18 cellular contexts compared by ENCODE assay signal in the genomic region with DNA sequence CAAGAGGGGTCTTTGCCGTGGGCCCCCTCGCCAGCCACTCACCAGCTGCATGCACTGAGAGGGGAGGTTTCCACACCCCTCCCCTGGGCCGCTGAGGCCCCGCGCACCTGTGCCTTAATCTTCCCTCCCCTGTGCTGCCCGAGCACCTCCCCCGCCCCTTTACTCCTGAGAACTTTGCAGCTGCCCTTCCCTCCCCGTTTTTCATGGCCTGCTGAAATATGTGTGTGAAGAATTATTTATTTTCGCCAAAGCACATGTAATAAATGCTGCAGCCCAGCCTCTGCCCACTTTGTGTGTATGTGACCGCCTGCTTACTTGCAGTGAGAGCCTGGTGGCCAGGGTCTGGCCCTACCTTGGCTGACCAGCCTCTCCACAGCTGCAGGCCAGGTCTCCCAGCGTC. TPM values are rescaled to one million over a fixed set of nuclear protein-coding genes. Genes with fewer than 3 reads are reported as not detected.
DNase-seq lines count a peak whose midpoint lies in the region; ATAC-seq, FAIRE-seq and TF ChIP-seq lines count a peak whose summit lies in the region.
"Had no signal": no experiment of that assay in that cellular context is flagged by ENCODE, and none has a peak within 500 bp of the region (broad histone marks: within the 10 kb centered on the region; RNA-seq: fewer than 3 reads in every experiment).

No MANE protein-coding gene starts in this region.

- H3K27ac ChIP-seq in A549 = peak overlapping the region in 1 of 2 experiments; percentile 88; a peak in 2 of 6 replicates
- H3K27ac ChIP-seq in lower lobe of right lung = peak overlapping the region; percentile 86
- H3K27ac ChIP-seq: esophagus muscularis mucosa, testis had no signal

- H3K9me3 ChIP-seq in A549 (no peaks in the 10 kb centered on the region), Caco-2 (no peaks in the 10 kb centered on the region), lower lobe of right lung (no peaks in the 10 kb centered on the region)
- H3K9me3 ChIP-seq: esophagus muscularis mucosa, left lung, testis had no signal

- CTCF ChIA-PET in A549 (lab: Yijun Ruan, JAX) (interaction anchor here (0.7 to 1.5 kb wide), 3 partner anchors 9 to 19 kb away, joined by 3 to 6 read pairs (median 4); no protein-coding TSS in a partner anchor), Caco-2 (lab: Charles Lee) (no interaction called here)

- no peak for DNase-seq in A549 (ENCODE audit: low read depth in 1 of 2, low spot score in 1 of 2)
- no peak for DNase-seq in Caco-2
- peak; percentile 61 for DNase-seq in NCI-H69 (lab: John Stamatoyannopoulos, UW)
- no peak for DNase-seq in lower lobe of right lung
- DNase-seq in globus pallidus (ENCODE audit: low spot score) = no peak
- DNase-seq in epidermal melanocyte (ENCODE audit: insufficient read length, low spot score) = no peak
- DNase-seq in left ventricle myocardium superior = no peak
- no peak for DNase-seq in ureter (ENCODE audit: low spot score)
- DNase-seq: activated gamma-delta T cell treated with Interleukin-2 at 50 U/mL for 16 hours; central memory CD4-positive, alpha-beta T cell; COR-L47; effector CD4-positive, alpha-beta T cell; left lung; NCI-H446 treated with DMSO at 0.1 percent for 48 hours; SIG-M5; testis had no signal

- H3K4me1 Mint-ChIP-seq in Caco-2 (ENCODE audit: low read depth, unreplicated experiment) = peaks cover 13% of the 10 kb centered on the region

- H3K36me3 ChIP-seq in Caco-2 (ENCODE audit: control insufficient read depth, insufficient read depth, low read length) (peaks cover 2% of the 10 kb centered on the region), lower lobe of right lung (peaks cover 42% of the 10 kb centered on the region)

- FAIRE-seq in A549 (lab: Jason Lieb, UNC) = no peak

- peak overlapping the region; percentile 87 for H3K4me2 ChIP-seq in A549

- no peak overlapping the region for H3K4me3 ChIP-seq in A549
- H3K4me3 ChIP-seq in Caco-2 (ENCODE audit: low read depth, low read length) = no peak overlapping the region
- H3K4me3 ChIP-seq in lower lobe of right lung = no peak overlapping the region
- H3K4me3 ChIP-seq: esophagus muscularis mucosa, left lung, testis had no signal

- TF ChIP-seq POLR2A in A549 (IDR thresholded peaks at IDR 0.05; ENCODE audit: low read length) = no peak

- 72% methylated on average over 11 of the region's 11 CpGs for WGBS in A549 (ENCODE audit: missing lambda C conversion rate)

- peak overlapping the region; percentile 8 for H3K27ac Mint-ChIP-seq in Caco-2 (ENCODE audit: unreplicated experiment)

- no peaks in the 10 kb centered on the region for H3K27me3 Mint-ChIP-seq in Caco-2 (ENCODE audit: insufficient read depth, unreplicated experiment)

- TF ChIP-seq RAD21 in A549 (conservative IDR thresholded peaks at IDR 0.05 in 1 of 2, IDR thresholded peaks at IDR 0.05 in 1 of 2) = no peak

- ATAC-seq in A549 = no peak
- ATAC-seq in lower lobe of right lung = no peak
- ATAC-seq in left ventricle myocardium superior = no peak
- ATAC-seq: right cardiac atrium had no signal

- H3K36me3 Mint-ChIP-seq in Caco-2 (ENCODE audit: insufficient read depth, unreplicated experiment) = peaks cover 41% of the 10 kb centered on the region

- H3K4me1 ChIP-seq in A549 = peaks cover 59% of the 10 kb centered on the region
- peaks cover 49% of the 10 kb centered on the region for H3K4me1 ChIP-seq in Caco-2
- peaks cover 70% of the 10 kb centered on the region for H3K4me1 ChIP-seq in lower lobe of right lung

- TF ChIP-seq EP300 in A549 (IDR thresholded peaks at IDR 0.05) = no peak

- intact Hi-C loops in Caco-2 (cut with micrococcal nuclease; ENCODE audit: unreplicated experiment) (no loop called here), lower lobe of right lung (cut with DNase I) (no loop called here), left ventricle myocardium superior (cut with micrococcal nuclease) (no loop called here)

- H3K27me3 ChIP-seq in Caco-2 (replicated peaks; ENCODE audit: control insufficient read depth, insufficient read depth, low read length) (no peaks in the 10 kb centered on the region), lower lobe of right lung (ENCODE audit: low read depth) (no peaks in the 10 kb centered on the region)
- H3K27me3 ChIP-seq: testis had no signal

- no TSS peak for BruUV-seq in Caco-2 (replicated peaks; lab: Mats Ljungman, UMichigan)

- no peaks in the 10 kb centered on the region for H3K9me3 Mint-ChIP-seq in Caco-2 (ENCODE audit: unreplicated experiment)

- POLR2A ChIA-PET in A549 (lab: Yijun Ruan, JAX) (interaction anchor here (1.6 kb wide), 1 partner anchor 10 kb away, joined by 4 read pairs; no protein-coding TSS in a partner anchor), Caco-2 (lab: Charles Lee) (no interaction called here)

- no peak overlapping the region for H3K4me3 Mint-ChIP-seq in Caco-2 (ENCODE audit: unreplicated experiment)

- TF ChIP-seq CTCF in A549 (IDR thresholded peaks at IDR 0.05) (no peak), Caco-2 (IDR thresholded peaks at IDR 0.05; ENCODE audit: insufficient read depth in 1 of 2, low read depth in 1 of 2, low read length in 1 of 2, severe bottlenecking in 1 of 2, unreplicated experiment in 1 of 2) (no peak), lower lobe of right lung (IDR thresholded peaks at IDR 0.05) (no peak)

TF ChIP-seq in A549, 52 proteins besides CTCF, POLR2A, EP300 and RAD21 (continues in another document):
- TF ChIP-seq ZSCAN20 (CRISPR knock-in tag; IDR thresholded peaks at IDR 0.05) (no peak), POLR2AphosphoS2 (conservative IDR thresholded peaks at IDR 0.05; ENCODE audit: low read length) (peak; percentile 55), HDAC2 (IDR thresholded peaks at IDR 0.05) (no peak)
- TF ChIP-seq, protein P1, sequence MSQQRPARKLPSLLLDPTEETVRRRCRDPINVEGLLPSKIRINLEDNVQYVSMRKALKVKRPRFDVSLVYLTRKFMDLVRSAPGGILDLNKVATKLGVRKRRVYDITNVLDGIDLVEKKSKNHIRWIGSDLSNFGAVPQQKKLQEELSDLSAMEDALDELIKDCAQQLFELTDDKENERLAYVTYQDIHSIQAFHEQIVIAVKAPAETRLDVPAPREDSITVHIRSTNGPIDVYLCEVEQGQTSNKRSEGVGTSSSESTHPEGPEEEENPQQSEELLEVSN (IDR thresholded peaks at IDR 0.05; ENCODE audit: borderline replicate concordance, low read depth) = no peak
- TF ChIP-seq, protein P2, sequence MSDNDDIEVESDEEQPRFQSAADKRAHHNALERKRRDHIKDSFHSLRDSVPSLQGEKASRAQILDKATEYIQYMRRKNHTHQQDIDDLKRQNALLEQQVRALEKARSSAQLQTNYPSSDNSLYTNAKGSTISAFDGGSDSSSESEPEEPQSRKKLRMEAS (IDR thresholded peaks at IDR 0.05) = no peak

RNA-seq across cellular contexts. Expression of a gene that starts 2.8 kb away (rescaled TPM):
- 1.2 and 1.8 TPM in 2 replicates for polyA plus RNA-seq in A549 (2011; rRNA removed)
- polyA plus RNA-seq in A549 (2012; cell fraction: cytosol; rRNA removed) = 2.9 and 3.3 TPM in 2 replicates
- 8.2 and 9.3 TPM in 2 replicates for polyA plus RNA-seq in A549 (2012; cell fraction: nucleus; rRNA removed)
- polyA plus RNA-seq in A549 (2017; fragmentation: RNase III; extraction: RNeasy Plus Mini Kit Qiagen cat#74134 plus additional on column Dnase treatment) = 3.0 to 3.3 TPM (median 3.1 TPM) in 3 replicates
- polyA minus RNA-seq in A549 (2011; rRNA and poly(A)+ RNA removed) = 0.70 and 1.2 TPM in 2 replicates
- 15.4 and 16.3 TPM in 2 replicates for total RNA-seq in Caco-2 (2022)
- total RNA-seq in lower lobe of right lung = 43.6 TPM
- 31.0 TPM for total RNA-seq in left ventricle myocardium superior
- 45.8 TPM for total RNA-seq in ureter

RNA-seq across cellular contexts. Expression of a gene that starts 6.2 kb away (rescaled TPM):
- polyA plus RNA-seq in A549 (2011; rRNA removed) = 13.2 and 16.1 TPM in 2 replicates
- polyA plus RNA-seq in A549 (2012; cell fraction: cytosol; rRNA removed) = 45.8 and 63.3 TPM in 2 replicates
- polyA plus RNA-seq in A549 (2012; cell fraction: nucleus; rRNA removed) = 114 and 198 TPM in 2 replicates
- polyA plus RNA-seq in A549 (2017; fragmentation: RNase III; extraction: RNeasy Plus Mini Kit Qiagen cat#74134 plus additional on column Dnase treatment) = 25.1 to 29.2 TPM (median 25.4 TPM) in 3 replicates
- 33.9 and 38.8 TPM in 2 replicates for polyA minus RNA-seq in A549 (2011; rRNA and poly(A)+ RNA removed)
- 84.7 and 93.6 TPM in 2 replicates for total RNA-seq in Caco-2 (2022)
- 137 TPM for total RNA-seq in lower lobe of right lung
- 321 TPM for total RNA-seq in left ventricle myocardium superior
- 118 TPM for total RNA-seq in ureter

RNA-seq across cellular contexts. Expression of a gene that starts 7.8 kb away (rescaled TPM):
- polyA plus RNA-seq in A549 (2011; rRNA removed) = 409 and 523 TPM in 2 replicates
- 964 and 1,353 TPM in 2 replicates for polyA plus RNA-seq in A549 (2012; cell fraction: cytosol; rRNA removed)
- polyA plus RNA-seq in A549 (2012; cell fraction: nucleus; rRNA removed) = 1,564 and 2,065 TPM in 2 replicates
- 649 to 701 TPM (median 695 TPM) in 3 replicates for polyA plus RNA-seq in A549 (2017; fragmentation: RNase III; extraction: RNeasy Plus Mini Kit Qiagen cat#74134 plus additional on column Dnase treatment)
- polyA minus RNA-seq in A549 (2011; rRNA and poly(A)+ RNA removed) = 530 and 576 TPM in 2 replicates
- 268 and 302 TPM in 2 replicates for total RNA-seq in Caco-2 (2022)
- total RNA-seq in lower lobe of right lung = 387 TPM
- total RNA-seq in left ventricle myocardium superior = 401 TPM
- total RNA-seq in ureter = 241 TPM

RNA-seq across cellular contexts. Expression of a gene that starts 15.2 kb away (rescaled TPM):
- 1,346 and 1,493 TPM in 2 replicates for polyA plus RNA-seq in A549 (2011; rRNA removed)
- 3,184 and 3,866 TPM in 2 replicates for polyA plus RNA-seq in A549 (2012; cell fraction: cytosol; rRNA removed)
- 1,421 and 2,115 TPM in 2 replicates for polyA plus RNA-seq in A549 (2012; cell fraction: nucleus; rRNA removed)
- 2,443 to 2,621 TPM (median 2,508 TPM) in 3 replicates for polyA plus RNA-seq in A549 (2017; fragmentation: RNase III; extraction: RNeasy Plus Mini Kit Qiagen cat#74134 plus additional on column Dnase treatment)
- 823 and 964 TPM in 2 replicates for polyA minus RNA-seq in A549 (2011; rRNA and poly(A)+ RNA removed)
- 2,622 and 2,843 TPM in 2 replicates for total RNA-seq in Caco-2 (2022)
- total RNA-seq in lower lobe of right lung = 1,518 TPM
- total RNA-seq in left ventricle myocardium superior = 942 TPM
- 2,024 TPM for total RNA-seq in ureter

RNA-seq across cellular contexts. Expression of a gene that starts 17.4 kb away (rescaled TPM):
- polyA plus RNA-seq in A549 (2011; rRNA removed) (140 and 197 TPM in 2 replicates), A549 (2017; fragmentation: RNase III; extraction: RNeasy Plus Mini Kit Qiagen cat#74134 plus additional on column Dnase treatment) (773 to 868 TPM (median 807 TPM) in 3 replicates)
- 1,407 and 1,430 TPM in 2 replicates for polyA plus RNA-seq in A549 (2012; cell fraction: cytosol; rRNA removed)
- polyA plus RNA-seq in A549 (2012; cell fraction: nucleus; rRNA removed) = 294 and 364 TPM in 2 replicates
- polyA minus RNA-seq in A549 (2011; rRNA and poly(A)+ RNA removed) = 73.3 and 88.5 TPM in 2 replicates
- total RNA-seq in Caco-2 (2022) (139 and 141 TPM in 2 replicates), lower lobe of right lung (127 TPM), left ventricle myocardium superior (266 TPM), ureter (112 TPM)
